ENCODE assay signal across 1 cellular context in the genomic region with DNA sequence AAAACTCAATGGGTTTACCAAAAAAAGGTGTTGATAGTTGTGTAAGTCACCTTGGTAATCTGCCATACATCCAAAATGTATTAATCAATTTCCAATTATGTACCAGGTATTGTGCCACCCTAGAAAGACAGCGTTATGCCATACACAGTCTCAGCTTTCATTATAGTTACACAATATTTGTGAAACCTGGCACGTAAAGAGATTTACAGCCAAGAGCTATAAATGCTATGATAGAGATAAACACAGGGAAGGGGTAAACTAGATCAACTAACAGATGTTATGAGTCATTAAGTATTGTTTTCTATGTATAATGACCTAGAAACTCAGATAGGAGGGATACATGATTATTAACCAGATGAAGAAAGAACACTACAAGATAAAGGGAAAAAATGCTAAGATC.
TF ChIP-seq lines count a peak whose summit lies in the region.

No MANE protein-coding gene starts in this region.

TF ChIP-seq in WTC11, 78 proteins besides CTCF, POLR2A, EP300 and RAD21 (continued from another document):
- TF ChIP-seq, protein P1, sequence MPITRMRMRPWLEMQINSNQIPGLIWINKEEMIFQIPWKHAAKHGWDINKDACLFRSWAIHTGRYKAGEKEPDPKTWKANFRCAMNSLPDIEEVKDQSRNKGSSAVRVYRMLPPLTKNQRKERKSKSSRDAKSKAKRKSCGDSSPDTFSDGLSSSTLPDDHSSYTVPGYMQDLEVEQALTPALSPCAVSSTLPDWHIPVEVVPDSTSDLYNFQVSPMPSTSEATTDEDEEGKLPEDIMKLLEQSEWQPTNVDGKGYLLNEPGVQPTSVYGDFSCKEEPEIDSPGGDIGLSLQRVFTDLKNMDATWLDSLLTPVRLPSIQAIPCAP (CRISPR knock-in tag; IDR thresholded peaks at IDR 0.05), result no peak
